In the genomic region with DNA sequence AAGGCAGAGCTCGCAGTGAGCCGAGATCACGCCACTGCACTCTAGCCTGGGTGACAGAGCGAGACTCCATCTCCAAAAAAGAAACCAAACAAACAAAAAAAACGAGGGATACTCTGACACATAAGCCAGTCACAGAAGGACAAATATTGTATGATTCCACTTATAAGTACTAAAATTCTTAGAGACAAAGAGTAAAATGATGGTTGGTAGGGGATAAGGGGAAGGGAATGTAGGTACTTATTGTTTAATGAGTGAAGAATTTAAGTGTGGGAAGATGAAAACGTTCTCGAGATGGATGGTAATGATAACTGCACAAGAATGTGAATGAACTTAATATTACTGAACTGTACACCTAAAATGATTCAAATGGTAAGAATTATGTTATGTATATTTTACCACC, we compare ENCODE assay signal across 28 cellular contexts.
"Had no signal": no experiment of that assay in that cellular context is flagged by ENCODE, and none has a peak within 500 bp of the region (broad histone marks: within the 10 kb centered on the region; RNA-seq: fewer than 3 reads in every experiment).

No MANE protein-coding gene starts in this region.

- H3K4me3 ChIP-seq: left lung, lower lobe of right lung, neural progenitor cell, ovary, prostate gland, spleen, suprapubic skin, thoracic aorta, tibial artery, upper lobe of right lung had no signal

- H3K4me1 Mint-ChIP-seq: neural progenitor cell had no signal

- H3K4me1 ChIP-seq: left lung, lower lobe of right lung, neural progenitor cell, prostate gland, suprapubic skin had no signal

- H3K9me3 ChIP-seq: lower lobe of right lung, prostate gland, suprapubic skin, thoracic aorta, upper lobe of right lung had no signal

- H3K9me3 Mint-ChIP-seq: immature natural killer cell had no signal

- H3K36me3 Mint-ChIP-seq: natural killer cell; stimulated activated effector memory CD8-positive, alpha-beta T cell treated with anti-CD3 and anti-CD28 coated beads, Interleukin-12 subunit alpha, Interleukin-12 subunit beta, amount 100 ng/mL, for 72 hours had no signal

- H3K27me3 ChIP-seq: left lung, neural progenitor cell, neutrophil, ovary, spleen, suprapubic skin, tibial artery, upper lobe of right lung had no signal

- DNase-seq: hippocampal formation; immature natural killer cell; kidney; left colon; left lung; lower lobe of right lung; mesendoderm; naive B cell; natural killer cell; nephron progenitor cell; ovary; retina; right cardiac atrium; small intestine; spleen; stimulated activated CD4-positive, alpha-beta T cell treated with anti-CD3 and anti-CD28 coated beads, Interleukin-4, amount 100 ng/mL, for 24 hours; stimulated activated naive CD4-positive, alpha-beta T cell; tibial artery; upper lobe of right lung had no signal

- ATAC-seq: left colon; left lung; lower lobe of right lung; natural killer cell; right cardiac atrium; sciatic nerve; stimulated activated effector memory CD8-positive, alpha-beta T cell treated with anti-CD3 and anti-CD28 coated beads, Interleukin-12 subunit alpha, Interleukin-12 subunit beta, amount 100 ng/mL, for 72 hours; upper lobe of right lung had no signal

- H3K27ac ChIP-seq: left lung, lower lobe of right lung, neural progenitor cell, neutrophil, ovary, prostate gland, spleen, suprapubic skin, thoracic aorta, tibial artery, upper lobe of right lung had no signal

- H3K4me3 Mint-ChIP-seq: immature natural killer cell; mesothelial cell of epicardium; naive B cell; natural killer cell; nephron progenitor cell; neural progenitor cell; stimulated activated effector memory CD8-positive, alpha-beta T cell treated with anti-CD3 and anti-CD28 coated beads, Interleukin-12 subunit alpha, Interleukin-12 subunit beta, amount 100 ng/mL, for 72 hours; stimulated activated naive CD8-positive, alpha-beta T cell treated with anti-CD3 and anti-CD28 coated beads, Interleukin-15, Interleukin-2, amounts not matched to agents 100 ng/mL and 50 ng/mL, for 24 hours had no signal

- H3K36me3 ChIP-seq: lower lobe of right lung, neutrophil, ovary, prostate gland, thoracic aorta, upper lobe of right lung had no signal

- H3K4me2 ChIP-seq: neural progenitor cell had no signal

- H3K9ac ChIP-seq: neural progenitor cell had no signal

- H3K27me3 Mint-ChIP-seq: naive B cell; stimulated activated naive CD8-positive, alpha-beta T cell treated with anti-CD3 and anti-CD28 coated beads, Interleukin-15, Interleukin-2, amounts not matched to agents 100 ng/mL and 50 ng/mL, for 24 hours had no signal

- H3K27ac Mint-ChIP-seq: immature natural killer cell; mesothelial cell of epicardium; natural killer cell; nephron progenitor cell; neural progenitor cell; stimulated activated effector memory CD8-positive, alpha-beta T cell treated with anti-CD3 and anti-CD28 coated beads, Interleukin-12 subunit alpha, Interleukin-12 subunit beta, amount 100 ng/mL, for 72 hours; stimulated activated naive CD8-positive, alpha-beta T cell treated with anti-CD3 and anti-CD28 coated beads, Interleukin-15, Interleukin-2, amounts not matched to agents 100 ng/mL and 50 ng/mL, for 24 hours had no signal

- H2AFZ ChIP-seq: neural progenitor cell had no signal
